ENCODE assay signal across 11 cellular contexts in the genomic region with DNA sequence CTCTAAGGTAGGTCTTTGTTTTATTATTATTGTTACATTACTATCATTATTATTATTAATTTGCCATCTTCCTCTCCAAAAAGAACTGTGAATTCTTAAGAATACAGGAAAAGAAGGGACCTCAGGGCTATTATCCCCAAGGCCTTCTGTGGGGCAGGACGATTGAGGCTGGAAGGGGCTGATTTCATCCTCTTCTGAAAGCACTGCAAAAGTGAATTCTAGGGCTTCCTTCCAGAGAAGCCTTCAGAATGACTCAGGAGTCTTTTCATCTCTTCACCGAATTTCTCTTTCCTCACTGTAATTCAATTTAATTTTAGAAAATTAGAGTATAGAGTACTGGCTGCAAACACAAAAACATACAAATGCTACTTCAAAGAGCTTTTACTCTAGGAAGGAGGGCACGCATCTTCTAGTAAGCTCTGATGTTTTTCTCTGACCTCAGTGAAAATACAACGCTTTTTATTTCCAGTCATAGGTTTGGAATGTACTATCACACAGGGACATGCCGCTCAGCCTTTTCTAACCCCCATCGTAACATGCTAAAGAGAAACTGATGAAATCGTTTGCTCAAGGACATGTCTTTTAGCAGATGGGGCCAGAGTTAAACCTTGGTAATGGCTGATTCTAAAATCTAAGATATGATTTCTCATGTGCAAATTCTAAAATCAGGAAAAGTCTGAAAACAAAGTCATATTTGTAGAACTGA.
DNase-seq lines count a peak whose midpoint lies in the region; ATAC-seq and TF ChIP-seq lines count a peak whose summit lies in the region.
"Had no signal": no experiment of that assay in that cellular context is flagged by ENCODE, and none has a peak within 500 bp of the region (broad histone marks: within the 10 kb centered on the region; RNA-seq: fewer than 3 reads in every experiment).

No MANE protein-coding gene starts in this region.

- H3K4me3 ChIP-seq in gastroesophageal sphincter (no peak overlapping the region), retinal pigment epithelial cell (ENCODE audit: low read length) (peak overlapping the region; percentile 14)

- H3K27ac Mint-ChIP-seq in activated T-helper 17 cell treated with anti-CD3 and anti-CD28 coated beads, Interleukin-2, amount 50 U/mL, for 72 hours: no peak overlapping the region
- H3K27ac Mint-ChIP-seq in T-helper 2 cell treated with Interferon-gamma antibody and Interleukin-4, amounts not matched to agents 5 μg/mL and 100 μg/mL, for 36 hours: no peak overlapping the region
- H3K27ac Mint-ChIP-seq: T-helper 17 cell had no signal

- peak overlapping the region; percentile 25 for H3K4me3 Mint-ChIP-seq in activated T-helper 17 cell treated with anti-CD3 and anti-CD28 coated beads, Interleukin-2, amount 50 U/mL, for 72 hours
- H3K4me3 Mint-ChIP-seq in T-helper 2 cell treated with Interferon-gamma antibody and Interleukin-4, amounts not matched to agents 5 μg/mL and 100 μg/mL, for 36 hours: no peak overlapping the region
- H3K4me3 Mint-ChIP-seq: T-helper 17 cell had no signal

- TF ChIP-seq POLR2A in gastroesophageal sphincter (IDR thresholded peaks at IDR 0.05): no peak

- no peaks in the 10 kb centered on the region for H3K9me3 ChIP-seq in gastroesophageal sphincter
- H3K9me3 ChIP-seq: neutrophil had no signal

- peaks cover 3% of the 10 kb centered on the region for H3K4me1 Mint-ChIP-seq in activated T-helper 17 cell treated with anti-CD3 and anti-CD28 coated beads, Interleukin-2, amount 50 U/mL, for 72 hours
- H3K4me1 Mint-ChIP-seq in T-helper 2 cell treated with Interferon-gamma antibody and Interleukin-4, amounts not matched to agents 5 μg/mL and 100 μg/mL, for 36 hours (ENCODE audit: low read depth): peaks cover 28% of the 10 kb centered on the region

- H3K36me3 ChIP-seq in gastroesophageal sphincter: no peaks in the 10 kb centered on the region
- H3K36me3 ChIP-seq: neutrophil had no signal

- no peaks in the 10 kb centered on the region for H3K9me3 Mint-ChIP-seq in activated T-helper 17 cell treated with anti-CD3 and anti-CD28 coated beads, Interleukin-2, amount 50 U/mL, for 72 hours
- peaks cover 14% of the 10 kb centered on the region for H3K9me3 Mint-ChIP-seq in T-helper 2 cell treated with Interferon-gamma antibody and Interleukin-4, amounts not matched to agents 5 μg/mL and 100 μg/mL, for 36 hours

- H3K27ac ChIP-seq in gastroesophageal sphincter: peak overlapping the region; percentile 71 to 82 (median 80)
- H3K27ac ChIP-seq: neutrophil had no signal

- no peaks in the 10 kb centered on the region for H3K36me3 Mint-ChIP-seq in activated T-helper 17 cell treated with anti-CD3 and anti-CD28 coated beads, Interleukin-2, amount 50 U/mL, for 72 hours (ENCODE audit: low read depth)
- peaks cover 4% of the 10 kb centered on the region for H3K36me3 Mint-ChIP-seq in T-helper 2 cell treated with Interferon-gamma antibody and Interleukin-4, amounts not matched to agents 5 μg/mL and 100 μg/mL, for 36 hours (ENCODE audit: low read depth)

- no peaks in the 10 kb centered on the region for H3K27me3 ChIP-seq in gastroesophageal sphincter
- H3K27me3 ChIP-seq: neutrophil had no signal

- TF ChIP-seq CTCF in gastroesophageal sphincter (IDR thresholded peaks at IDR 0.05): no peak
- TF ChIP-seq CTCF in retinal pigment epithelial cell (conservative IDR thresholded peaks at IDR 0.05; ENCODE audit: low read depth, low read length): no peak

- peaks cover 4% of the 10 kb centered on the region for H3K27me3 Mint-ChIP-seq in activated T-helper 17 cell treated with anti-CD3 and anti-CD28 coated beads, Interleukin-2, amount 50 U/mL, for 72 hours
- H3K27me3 Mint-ChIP-seq in T-helper 2 cell treated with Interferon-gamma antibody and Interleukin-4, amounts not matched to agents 5 μg/mL and 100 μg/mL, for 36 hours (ENCODE audit: low read depth): peaks cover 25% of the 10 kb centered on the region

- intact Hi-C loops in left colon (cut with DNase I, micrococcal nuclease): no loop called here

- WGBS in gastroesophageal sphincter (ENCODE audit: low coverage in 1 of 2), 2 donors: 8 to 23% methylated on average over 7 of the region's 7 CpGs

- TF ChIP-seq EP300 in gastroesophageal sphincter (IDR thresholded peaks at IDR 0.05): no peak

- H3K4me1 ChIP-seq in gastroesophageal sphincter: peaks cover 10 to 25% (median 15%) of the 10 kb centered on the region in 3 donors

- DNase-seq in EL (peak; percentile 92), retinal pigment epithelial cell (ENCODE audit: low read depth) (no peak), left colon (no peak)
- no peak for DNase-seq in T-helper 2 cell treated with Interferon-gamma antibody and Interleukin-4, amounts not matched to agents 5 μg/mL and 100 μg/mL, for 36 hours (ENCODE audit: low spot score)
- no peak for DNase-seq in activated CD4-positive, CD25-positive, alpha-beta regulatory T cell treated with anti-CD3 and anti-CD28 coated beads, Interleukin-2, amount 50 U/mL, for 72 hours
- DNase-seq: anterior cingulate cortex, T-helper 17 cell had no signal

- no peak for ATAC-seq in activated T-helper 17 cell treated with anti-CD3 and anti-CD28 coated beads, Interleukin-2, amount 50 U/mL, for 72 hours (replicated peaks)
- ATAC-seq in gastroesophageal sphincter (peak; percentile 92), left colon (no peak), GM18907 (IDR thresholded peaks at IDR 0.05; ENCODE audit: unreplicated experiment) (no peak)
